Comparison of ENCODE assay signal across 30 cellular contexts in the genomic region with DNA sequence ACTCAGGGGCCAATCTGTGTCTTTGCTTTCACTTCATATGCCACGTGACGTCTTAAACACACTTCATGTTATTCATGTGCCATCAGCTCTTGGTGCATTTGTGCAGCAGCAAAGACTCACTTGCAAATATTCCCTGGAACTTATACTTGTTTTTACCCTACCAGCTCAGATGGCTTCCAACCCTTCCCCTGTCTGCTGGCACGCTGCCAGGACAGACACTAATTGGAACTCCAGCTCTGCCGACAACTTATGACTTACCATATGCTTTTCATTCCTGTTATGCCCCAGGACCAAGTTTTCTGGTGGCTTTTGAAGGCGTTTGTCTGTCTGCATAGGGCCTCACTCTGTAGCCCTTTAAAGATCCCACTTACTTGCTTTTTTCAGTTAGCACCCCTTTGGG.
"Had no signal": no experiment of that assay in that cellular context is flagged by ENCODE, and none has a peak within 500 bp of the region (broad histone marks: within the 10 kb centered on the region; RNA-seq: fewer than 3 reads in every experiment).

No MANE protein-coding gene starts in this region.

- H3K36me3 ChIP-seq: ascending aorta, cardiac muscle cell, colonic mucosa, SJSA1 had no signal

- DNase-seq: activated CD4-positive, alpha-beta T cell treated with anti-CD3 and anti-CD28 coated beads, Interleukin-2, amount 10 ng/mL, durations not matched to agents 24 days and 14 days; activated CD4-positive, alpha-beta T cell treated with anti-CD3 and anti-CD28 coated beads, Interleukin-2, amount 50 U/mL, for 4 hours; activated CD8-positive, alpha-beta T cell treated with anti-CD3 and anti-CD28 coated beads for 36 hours; activated gamma-delta T cell; activated naive CD4-positive, alpha-beta T cell treated with Interleukin-2 at 50 U/mL for 16 hours; activated naive CD8-positive, alpha-beta T cell treated with anti-CD3 and anti-CD28 coated beads, Interleukin-2, amount 10 ng/mL, durations not matched to agents 7 days and 5 days; activated T-cell treated with anti-CD3 and anti-CD28 coated beads, Interleukin-2, amount 50 U/mL, for 1 hour; activated T-cell treated with anti-CD3 and anti-CD28 coated beads, Interleukin-2, amount 50 U/mL, for 72 hours; amygdala; colonic mucosa; Karpas-422; NCI-H1105; NCI-H1417 treated with DMSO at 0.1 percent for 48 hours; NCI-H2029; NCI-H2107; NCI-H226; NCI-H524 treated with DMSO at 0.1 percent for 48 hours; NCI-H748 treated with DMSO at 0.1 percent for 48 hours; NK-92 treated with Interleukin-12 subunit alpha and Interleukin-12 subunit beta, amount 100 ng/mL, for 24 hours; SHP77; SK-N-SH had no signal

- FAIRE-seq: TTC549 had no signal

- H3K36me3 Mint-ChIP-seq: activated naive CD4-positive, alpha-beta T cell treated with anti-CD3 and anti-CD28 coated beads, Interleukin-2, amount 50 U/mL, for 24 hours; activated naive CD8-positive, alpha-beta T cell treated with anti-CD3 and anti-CD28 coated beads, Interleukin-2, amount 10 ng/mL, durations not matched to agents 7 days and 5 days had no signal

- H3K9ac ChIP-seq: SK-N-SH had no signal

- H3K27me3 Mint-ChIP-seq: activated CD4-positive, alpha-beta T cell treated with anti-CD3 and anti-CD28 coated beads, Interleukin-2, amount 10 ng/mL, durations not matched to agents 24 days and 14 days; activated CD8-positive, alpha-beta T cell treated with anti-CD3 and anti-CD28 coated beads for 36 hours; activated naive CD4-positive, alpha-beta T cell treated with anti-CD3 and anti-CD28 coated beads, Interleukin-2, amount 50 U/mL, for 24 hours; activated naive CD8-positive, alpha-beta T cell treated with anti-CD3 and anti-CD28 coated beads, Interleukin-2, amount 10 ng/mL, durations not matched to agents 7 days and 5 days; activated T-helper 17 cell treated with anti-CD3 and anti-CD28 coated beads, Interleukin-2, amount 50 U/mL, for 72 hours; central memory CD8-positive, alpha-beta T cell had no signal

- H3K4me3 Mint-ChIP-seq: activated CD4-positive, alpha-beta T cell treated with anti-CD3 and anti-CD28 coated beads, Interleukin-2, amount 10 ng/mL, durations not matched to agents 24 days and 14 days; activated CD8-positive, alpha-beta T cell treated with anti-CD3 and anti-CD28 coated beads for 36 hours; activated naive CD4-positive, alpha-beta T cell treated with anti-CD3 and anti-CD28 coated beads, Interleukin-2, amount 50 U/mL, for 24 hours; activated naive CD8-positive, alpha-beta T cell treated with anti-CD3 and anti-CD28 coated beads, Interleukin-2, amount 10 ng/mL, durations not matched to agents 7 days and 5 days; activated T-cell treated with anti-CD3 and anti-CD28 coated beads, Interleukin-2, amount 50 U/mL, for 72 hours; activated T-helper 17 cell treated with anti-CD3 and anti-CD28 coated beads, Interleukin-2, amount 50 U/mL, for 72 hours; central memory CD8-positive, alpha-beta T cell; T-helper 1 cell treated with Interleukin-12 subunit alpha and Interleukin-12 subunit beta and Interleukin-4 antibody, amounts not matched to agents 30 μg/mL and 1 μg/mL, for 36 hours; T-helper 2 cell treated with Interferon-gamma antibody and Interleukin-4, amounts not matched to agents 5 μg/mL and 100 μg/mL, for 36 hours had no signal

- ATAC-seq: activated CD8-positive, alpha-beta T cell treated with anti-CD3 and anti-CD28 coated beads for 36 hours; activated T-cell treated with anti-CD3 and anti-CD28 coated beads, Interleukin-2, amount 50 U/mL, for 72 hours; activated T-helper 17 cell treated with anti-CD3 and anti-CD28 coated beads, Interleukin-2, amount 50 U/mL, for 72 hours had no signal

- H3K4me1 Mint-ChIP-seq: activated CD4-positive, alpha-beta T cell treated with anti-CD3 and anti-CD28 coated beads, Interleukin-2, amount 10 ng/mL, durations not matched to agents 24 days and 14 days; activated naive CD4-positive, alpha-beta T cell treated with anti-CD3 and anti-CD28 coated beads, Interleukin-2, amount 50 U/mL, for 24 hours; activated naive CD8-positive, alpha-beta T cell treated with anti-CD3 and anti-CD28 coated beads, Interleukin-2, amount 10 ng/mL, durations not matched to agents 7 days and 5 days; activated T-helper 17 cell treated with anti-CD3 and anti-CD28 coated beads, Interleukin-2, amount 50 U/mL, for 72 hours; central memory CD8-positive, alpha-beta T cell had no signal

- H3K27ac ChIP-seq: ascending aorta, cardiac muscle cell, colonic mucosa, SJSA1 had no signal

- H3K4me3 ChIP-seq: ascending aorta, cardiac muscle cell, colonic mucosa, SJSA1 had no signal

- H3K9me3 ChIP-seq: ascending aorta, colonic mucosa, SJSA1, SK-N-SH had no signal

- H3K27me3 ChIP-seq: ascending aorta, cardiac muscle cell, colonic mucosa, SJSA1 had no signal

- H3K4me1 ChIP-seq: ascending aorta, colonic mucosa, SJSA1 had no signal

- H3K27ac Mint-ChIP-seq: activated CD4-positive, alpha-beta T cell treated with anti-CD3 and anti-CD28 coated beads, Interleukin-2, amount 10 ng/mL, durations not matched to agents 24 days and 14 days; activated CD8-positive, alpha-beta T cell treated with anti-CD3 and anti-CD28 coated beads for 36 hours; activated naive CD4-positive, alpha-beta T cell treated with anti-CD3 and anti-CD28 coated beads, Interleukin-2, amount 50 U/mL, for 24 hours; activated naive CD8-positive, alpha-beta T cell treated with anti-CD3 and anti-CD28 coated beads, Interleukin-2, amount 10 ng/mL, durations not matched to agents 7 days and 5 days; activated T-cell treated with anti-CD3 and anti-CD28 coated beads, Interleukin-2, amount 50 U/mL, for 72 hours; activated T-helper 17 cell treated with anti-CD3 and anti-CD28 coated beads, Interleukin-2, amount 50 U/mL, for 72 hours; T-helper 1 cell treated with Interleukin-12 subunit alpha and Interleukin-12 subunit beta and Interleukin-4 antibody, amounts not matched to agents 30 μg/mL and 1 μg/mL, for 36 hours; T-helper 2 cell treated with Interferon-gamma antibody and Interleukin-4, amounts not matched to agents 5 μg/mL and 100 μg/mL, for 36 hours had no signal

- H3K4me2 ChIP-seq: SK-N-SH had no signal
